ENCODE assay signal across 1 cellular context in genomic region chr22:39349967-39350802, GRCh38.
A peak's percentile ranks its signal among the peaks of the same experiment; 100 is the strongest.
TF ChIP-seq lines count a peak whose summit lies in the region.

Gene SYNGR1, plus strand, starts transcription at chr22:39349991. Its CDS starts 20 bp downstream, at chr22:39350011.

TF ChIP-seq in HEK293, 187 proteins besides CTCF, POLR2A, EP300 and RAD21 (continued from another document):
- no peak for TF ChIP-seq ZSCAN18 (tag by site-specific recombination; IDR thresholded peaks at IDR 0.05)
- TF ChIP-seq ZNF292 (tag by site-specific recombination; IDR thresholded peaks at IDR 0.05; ENCODE audit: borderline replicate concordance, low read depth) = 0 out of 2 replicates have a peak, but pooled peaks have one; percentile 7
- no peak for TF ChIP-seq ZBTB7A (tag by site-specific recombination; IDR thresholded peaks at IDR 0.05; ENCODE audit: low read depth)
- no peak for TF ChIP-seq KLF8 (tag by site-specific recombination; IDR thresholded peaks at IDR 0.05)
- TF ChIP-seq ZSCAN16 (tag by site-specific recombination; IDR thresholded peaks at IDR 0.05) = no peak
- peak; percentile 55; the same call in 1 of the 2 replicates for TF ChIP-seq ZBTB8A (tag by site-specific recombination; IDR thresholded peaks at IDR 0.05)
- no peak for TF ChIP-seq PRDM2 (tag by site-specific recombination; IDR thresholded peaks at IDR 0.05; ENCODE audit: borderline replicate concordance)
- TF ChIP-seq PRDM10 (tag by site-specific recombination; IDR thresholded peaks at IDR 0.05) = peak; percentile 6
- TF ChIP-seq ZNF677 (tag by site-specific recombination; IDR thresholded peaks at IDR 0.05) = peak; percentile 56; the same call in 1 of the 2 replicates
